Comparison of ENCODE assay signal across 24 cellular contexts in the genomic region with DNA sequence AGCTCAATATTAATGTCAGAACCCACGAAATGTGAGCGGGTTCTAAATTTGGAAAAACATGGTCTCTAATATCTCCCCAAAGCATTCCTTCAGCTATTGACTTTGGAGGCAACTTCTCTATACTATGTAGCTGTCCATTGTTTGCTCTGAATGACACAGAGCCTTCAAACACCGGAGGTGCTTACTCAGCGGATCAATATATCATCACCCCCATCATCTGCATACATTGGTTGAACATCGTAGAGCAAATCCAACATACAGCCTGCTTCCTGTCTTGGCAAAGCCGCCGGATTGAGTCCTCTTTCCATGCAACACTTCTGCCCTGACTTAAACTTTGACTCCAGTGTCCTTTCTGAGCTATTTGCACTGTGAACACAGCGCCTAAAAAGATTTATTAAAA.
DNase-seq lines count a peak whose midpoint lies in the region; ATAC-seq, FAIRE-seq and TF ChIP-seq lines count a peak whose summit lies in the region.
"Had no signal": no experiment of that assay in that cellular context is flagged by ENCODE, and none has a peak within 500 bp of the region (broad histone marks: within the 10 kb centered on the region; RNA-seq: fewer than 3 reads in every experiment).

No MANE protein-coding gene starts in this region.

- peak overlapping the region; percentile 32 for H3K4me2 ChIP-seq in HepG2 (ENCODE audit: low read depth, low read length)
- H3K4me2 ChIP-seq: GM23338 had no signal

- no peak overlapping the region for H2AFZ ChIP-seq in HepG2 (ENCODE audit: low read length)
- H2AFZ ChIP-seq: GM23338 had no signal

- H3K9ac ChIP-seq in HepG2 (ENCODE audit: insufficient read depth, low read depth, low read length), result no peak overlapping the region

- peaks cover 0 to 29% of the 10 kb centered on the region in 2 experiments; a peak in 3 of 5 replicates for H3K27me3 ChIP-seq in HepG2 (ENCODE audit: control insufficient read depth in 1 of 2, insufficient read depth in 2 of 2, low read length in 2 of 2)
- H3K27me3 ChIP-seq in right lobe of liver, result no peaks in the 10 kb centered on the region

- CTCF ChIA-PET in HepG2 (lab: Yijun Ruan, JAX; ENCODE audit: low intra/inter-chr PET ratio, low total read pairs), result no interaction called here

- WGBS in HepG2 (ENCODE audit: low lambda C conversion rate), result 1% methylated on average over 8 of the region's 8 CpGs
- 14% methylated on average over 8 of the region's 8 CpGs for WGBS in right lobe of liver (ENCODE audit: insufficient coverage, low coverage, low lambda C conversion rate, missing lambda C conversion rate)

- in situ Hi-C loops in HepG2 (cut with HindIII; ENCODE audit: extremely low pct_ligation_motif_present, low pct_unique_long_range_greater_than_20kb), result no loop called here

- DNase-seq in HepG2 (ENCODE audit: low spot score), result peak; percentile 80
- DNase-seq in right lobe of liver, result no peak
- DNase-seq in islet precursor cell, result peak; percentile 41
- no peak for DNase-seq in sciatic nerve (ENCODE audit: low spot score)
- no peak for DNase-seq in DMS153 (lab: John Stamatoyannopoulos, UW)
- no peak for DNase-seq in NK-92 treated with Interleukin-12 subunit alpha and Interleukin-12 subunit beta, amount 100 ng/mL, for 24 hours (lab: John Stamatoyannopoulos, UW)
- DNase-seq: ACHN; AML-193; BE2C; C1 segment of cervical spinal cord; Calu3; CD4-positive, alpha-beta memory T cell; COR-L47; DND-41; H9 had no signal

- H3K9me3 ChIP-seq in HepG2 (ENCODE audit: low read length) (no peaks in the 10 kb centered on the region), right lobe of liver (no peaks in the 10 kb centered on the region)
- H3K9me3 ChIP-seq: BE2C had no signal

- no peak overlapping the region; a peak in 1 of 6 replicates for H3K4me3 ChIP-seq in HepG2 (replicated peaks in 1 of 3; ENCODE audit: insufficient read depth in 1 of 3, low read depth in 2 of 3, low read length in 3 of 3)
- H3K4me3 ChIP-seq in right lobe of liver, result no peak overlapping the region
- H3K4me3 ChIP-seq: GM23338 had no signal

- POLR2A ChIA-PET in HepG2 (lab: Yijun Ruan, JAX), result no interaction called here

- peak overlapping the region; percentile 5 for H3K27ac ChIP-seq in HepG2 (ENCODE audit: extremely low read length, insufficient read depth, low read length)
- H3K27ac ChIP-seq in right lobe of liver, result no peak overlapping the region
- H3K27ac ChIP-seq: 22Rv1 had no signal

- peaks cover 27% of the 10 kb centered on the region for H3K4me1 ChIP-seq in HepG2 (ENCODE audit: insufficient read depth, low read length)
- H3K4me1 ChIP-seq in right lobe of liver, result no peaks in the 10 kb centered on the region
- H3K4me1 ChIP-seq: BE2C had no signal

- intact Hi-C loops in HepG2 (cut with micrococcal nuclease; ENCODE audit: unreplicated experiment), result no loop called here
- intact Hi-C loops in right lobe of liver (cut with DNase I), result no loop called here
- intact Hi-C loops in sciatic nerve (cut with DNase I), result no loop called here

- no peaks in the 10 kb centered on the region for H3K79me2 ChIP-seq in HepG2 (ENCODE audit: insufficient read depth, low read length)

- peak; percentile 96 for FAIRE-seq in HepG2 (lab: Jason Lieb, UNC)
- peak; percentile 84 for FAIRE-seq in TTC549 (lab: Jason Lieb, UNC)
- FAIRE-seq: A204.1, G401.6, GM12891, GM18507 had no signal

- TF ChIP-seq POLR2A in HepG2 (IDR thresholded peaks at IDR 0.05; ENCODE audit: insufficient read depth in 1 of 2, low read depth in 2 of 2, low read length in 2 of 2), result no peak
- TF ChIP-seq POLR2A in right lobe of liver (IDR thresholded peaks at IDR 0.05), result no peak

- ATAC-seq in HepG2 (peak; percentile 97), right lobe of liver (no peak), sciatic nerve (peak; percentile 48), HG02759 (IDR thresholded peaks at IDR 0.05; ENCODE audit: unreplicated experiment) (no peak)
- ATAC-seq: GM23338, HCT116 had no signal

- TF ChIP-seq CTCF in HepG2 (CRISPR knock-in tag; IDR thresholded peaks at IDR 0.05) (no peak), right lobe of liver (IDR thresholded peaks at IDR 0.05) (no peak)

- no TSS peak for BruUV-seq in HepG2 (replicated peaks; lab: Mats Ljungman, UMichigan)

- TF ChIP-seq EP300 in HepG2 (IDR thresholded peaks at IDR 0.05; ENCODE audit: low read depth in 2 of 2, low read length in 2 of 2), result peak in 1 of 2 experiments; percentile 69; a peak in 1 of 4 replicates
- no peak for TF ChIP-seq EP300 in HepG2 (CRISPR knock-in tag; IDR thresholded peaks at IDR 0.05; ENCODE audit: borderline replicate concordance)

- H3K36me3 ChIP-seq in HepG2 (replicated peaks in 1 of 2; ENCODE audit: control insufficient read depth in 1 of 2, insufficient read depth in 2 of 2, low read length in 2 of 2) (no peaks in the 10 kb centered on the region), right lobe of liver (no peaks in the 10 kb centered on the region)
- H3K36me3 ChIP-seq: BE2C had no signal

- TF ChIP-seq RAD21 in HepG2 (CRISPR knock-in tag; IDR thresholded peaks at IDR 0.05), result no peak

- no peaks in the 10 kb centered on the region for H4K20me1 ChIP-seq in HepG2 (ENCODE audit: insufficient read depth, low read length)

TF ChIP-seq in HepG2, 621 proteins besides CTCF, POLR2A, EP300 and RAD21 (continues in another document):
- TF ChIP-seq, protein P1, sequence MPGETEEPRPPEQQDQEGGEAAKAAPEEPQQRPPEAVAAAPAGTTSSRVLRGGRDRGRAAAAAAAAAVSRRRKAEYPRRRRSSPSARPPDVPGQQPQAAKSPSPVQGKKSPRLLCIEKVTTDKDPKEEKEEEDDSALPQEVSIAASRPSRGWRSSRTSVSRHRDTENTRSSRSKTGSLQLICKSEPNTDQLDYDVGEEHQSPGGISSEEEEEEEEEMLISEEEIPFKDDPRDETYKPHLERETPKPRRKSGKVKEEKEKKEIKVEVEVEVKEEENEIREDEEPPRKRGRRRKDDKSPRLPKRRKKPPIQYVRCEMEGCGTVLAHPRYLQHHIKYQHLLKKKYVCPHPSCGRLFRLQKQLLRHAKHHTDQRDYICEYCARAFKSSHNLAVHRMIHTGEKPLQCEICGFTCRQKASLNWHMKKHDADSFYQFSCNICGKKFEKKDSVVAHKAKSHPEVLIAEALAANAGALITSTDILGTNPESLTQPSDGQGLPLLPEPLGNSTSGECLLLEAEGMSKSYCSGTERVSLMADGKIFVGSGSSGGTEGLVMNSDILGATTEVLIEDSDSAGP (CRISPR knock-in tag; IDR thresholded peaks at IDR 0.05; ENCODE audit: borderline replicate concordance), result no peak
- no peak for TF ChIP-seq PAF1 (CRISPR knock-in tag; IDR thresholded peaks at IDR 0.05)
- no peak for TF ChIP-seq CEBPB (IDR thresholded peaks at IDR 0.05; ENCODE audit: borderline replicate concordance, low read depth, low read length)
- 0 out of 2 replicates have a peak, but pooled peaks have one; percentile 49 for TF ChIP-seq JUND (CRISPR knock-in tag; IDR thresholded peaks at IDR 0.05)
- TF ChIP-seq DPF2 (CRISPR knock-in tag; IDR thresholded peaks at IDR 0.05; ENCODE audit: borderline replicate concordance, low read depth), result peak; percentile 78
- no peak for TF ChIP-seq NRL (CRISPR knock-in tag; IDR thresholded peaks at IDR 0.05; ENCODE audit: borderline replicate concordance)
- TF ChIP-seq REPIN1 (CRISPR knock-in tag; IDR thresholded peaks at IDR 0.05; ENCODE audit: borderline replicate concordance, low read depth), result no peak
- peak; percentile 87 to 90 for TF ChIP-seq MAFK (conservative IDR thresholded peaks at IDR 0.05 in 1 of 2, IDR thresholded peaks at IDR 0.05 in 1 of 2; ENCODE audit: low read length in 2 of 2)
- no peak for TF ChIP-seq ZNF256 (CRISPR knock-in tag; conservative IDR thresholded peaks at IDR 0.05)
- no peak for TF ChIP-seq GATA4 (IDR thresholded peaks at IDR 0.05; ENCODE audit: borderline replicate concordance, low read depth)
- TF ChIP-seq, protein P2, sequence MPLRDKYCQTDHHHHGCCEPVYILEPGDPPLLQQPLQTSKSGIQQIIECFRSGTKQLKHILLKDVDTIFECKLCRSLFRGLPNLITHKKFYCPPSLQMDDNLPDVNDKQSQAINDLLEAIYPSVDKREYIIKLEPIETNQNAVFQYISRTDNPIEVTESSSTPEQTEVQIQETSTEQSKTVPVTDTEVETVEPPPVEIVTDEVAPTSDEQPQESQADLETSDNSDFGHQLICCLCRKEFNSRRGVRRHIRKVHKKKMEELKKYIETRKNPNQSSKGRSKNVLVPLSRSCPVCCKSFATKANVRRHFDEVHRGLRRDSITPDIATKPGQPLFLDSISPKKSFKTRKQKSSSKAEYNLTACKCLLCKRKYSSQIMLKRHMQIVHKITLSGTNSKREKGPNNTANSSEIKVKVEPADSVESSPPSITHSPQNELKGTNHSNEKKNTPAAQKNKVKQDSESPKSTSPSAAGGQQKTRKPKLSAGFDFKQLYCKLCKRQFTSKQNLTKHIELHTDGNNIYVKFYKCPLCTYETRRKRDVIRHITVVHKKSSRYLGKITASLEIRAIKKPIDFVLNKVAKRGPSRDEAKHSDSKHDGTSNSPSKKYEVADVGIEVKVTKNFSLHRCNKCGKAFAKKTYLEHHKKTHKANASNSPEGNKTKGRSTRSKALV (CRISPR knock-in tag; IDR thresholded peaks at IDR 0.05), result no peak
- TF ChIP-seq NFIC (IDR thresholded peaks at IDR 0.05; ENCODE audit: low read length), result peak; percentile 77; the same call in 1 of the 2 replicates
- no peak for TF ChIP-seq ZNF276 (CRISPR knock-in tag; IDR thresholded peaks at IDR 0.05; ENCODE audit: low read depth)
- TF ChIP-seq ELF1 (CRISPR knock-in tag; IDR thresholded peaks at IDR 0.05), result no peak
- TF ChIP-seq MTA3 (CRISPR knock-in tag; IDR thresholded peaks at IDR 0.05), result no peak
- peak; percentile 9; the same call in 1 of the 2 replicates for TF ChIP-seq NFYC (CRISPR knock-in tag; IDR thresholded peaks at IDR 0.05)

Comparison
In these comparisons a context has a peak if more than half of its experiments do, and no peak if none do; other contexts are left out.
1. ATAC-seq: peak in HepG2 (single experiment) and sciatic nerve (single experiment); none in right lobe of liver (0 of 4) and HG02759 (single experiment).
2. DNase-seq: peak in HepG2 (single experiment) and islet precursor cell (single experiment); none in right lobe of liver (0 of 3), sciatic nerve (single experiment), DMS153 (single experiment) and NK-92 treated with Interleukin-12 subunit alpha and Interleukin-12 subunit beta, amount 100 ng/mL, for 24 hours (single experiment).